Comparison of ENCODE assay signal across 18 cellular contexts in genomic region chr14:20692111-20692751, GRCh38. TPM values are rescaled to one million over a fixed set of nuclear protein-coding genes. Genes with fewer than 3 reads are reported as not detected.
"Had no signal": no experiment of that assay in that cellular context is flagged by ENCODE, and none has a peak within 500 bp of the region (broad histone marks: within the 10 kb centered on the region; RNA-seq: fewer than 3 reads in every experiment).

No MANE protein-coding gene starts in this region.

- H3K9me3 Mint-ChIP-seq: activated T-helper 1 cell treated with anti-CD3 and anti-CD28 coated beads, Interleukin-12 subunit alpha, Interleukin-12 subunit beta, Interleukin-2, Interleukin-4 antibody, amounts not matched to agents 30 ng/mL and 10 ng/mL and 1 ng/mL, durations not matched to agents 14 hours and 24 hours and 36 hours; endodermal cell; natural killer cell treated with Interleukin-12 subunit alpha and Interleukin-12 subunit beta and Interleukin-15 and Interleukin-18, amount 100 ng/mL, for 72 hours; stimulated activated naive B cell treated with anti-CD40 and anti-IgM and Interleukin-4, amounts not matched to agents 10 μg/mL and 1 μg/mL and 100 μg/mL, for 72 hours; T-helper 2 cell treated with Interferon-gamma antibody and Interleukin-4, amounts not matched to agents 5 μg/mL and 100 μg/mL, for 36 hours had no signal

- H3K4me3 ChIP-seq: hepatocyte, left ventricle myocardium inferior, thyroid gland, uterus had no signal

- H3K27me3 Mint-ChIP-seq: stimulated activated naive B cell treated with anti-CD40 and anti-IgM and Interleukin-4, amounts not matched to agents 10 μg/mL and 1 μg/mL and 100 μg/mL, for 72 hours had no signal

- ATAC-seq: stimulated activated naive B cell treated with anti-CD40 and anti-IgM and Interleukin-4, amounts not matched to agents 10 μg/mL and 1 μg/mL and 100 μg/mL, for 72 hours had no signal

- H3K4me3 Mint-ChIP-seq: activated T-helper 1 cell treated with anti-CD3 and anti-CD28 coated beads, Interleukin-12 subunit alpha, Interleukin-12 subunit beta, Interleukin-2, Interleukin-4 antibody, amounts not matched to agents 30 ng/mL and 10 ng/mL and 1 ng/mL, durations not matched to agents 14 hours and 24 hours and 36 hours; endodermal cell; natural killer cell treated with Interleukin-12 subunit alpha and Interleukin-12 subunit beta and Interleukin-15 and Interleukin-18, amount 100 ng/mL, for 72 hours; stimulated activated naive B cell treated with anti-CD40 and anti-IgM and Interleukin-4, amounts not matched to agents 10 μg/mL and 1 μg/mL and 100 μg/mL, for 72 hours; T-helper 2 cell treated with Interferon-gamma antibody and Interleukin-4, amounts not matched to agents 5 μg/mL and 100 μg/mL, for 36 hours had no signal

- H3K27ac Mint-ChIP-seq: activated T-helper 1 cell treated with anti-CD3 and anti-CD28 coated beads, Interleukin-12 subunit alpha, Interleukin-12 subunit beta, Interleukin-2, Interleukin-4 antibody, amounts not matched to agents 30 ng/mL and 10 ng/mL and 1 ng/mL, durations not matched to agents 14 hours and 24 hours and 36 hours; endodermal cell; natural killer cell treated with Interleukin-12 subunit alpha and Interleukin-12 subunit beta and Interleukin-15 and Interleukin-18, amount 100 ng/mL, for 72 hours; stimulated activated naive B cell treated with anti-CD40 and anti-IgM and Interleukin-4, amounts not matched to agents 10 μg/mL and 1 μg/mL and 100 μg/mL, for 72 hours; T-helper 2 cell treated with Interferon-gamma antibody and Interleukin-4, amounts not matched to agents 5 μg/mL and 100 μg/mL, for 36 hours had no signal

- H3K27ac ChIP-seq: hepatocyte, left ventricle myocardium inferior, thyroid gland, uterus had no signal

- H3K27me3 ChIP-seq: dorsolateral prefrontal cortex, hepatocyte, thyroid gland, uterus had no signal

- H3K9me3 ChIP-seq: left ventricle myocardium inferior, thyroid gland, uterus had no signal

- H3K4me1 ChIP-seq: uterus had no signal

- DNase-seq: activated CD4-positive, alpha-beta T cell treated with anti-CD3 and anti-CD28 coated beads, Interleukin-2, amount 50 U/mL, for 4 hours; activated CD8-positive, alpha-beta memory T cell treated with anti-CD3 and anti-CD28 coated beads, Interleukin-2, amount 50 U/mL, for 4 hours; activated naive CD4-positive, alpha-beta T cell treated with Interleukin-2 at 50 U/mL for 16 hours; dorsolateral prefrontal cortex; endodermal cell; left ventricle myocardium inferior; posterior cingulate gyrus; stimulated activated CD4-positive, alpha-beta T cell treated with anti-CD3 and anti-CD28 coated beads, Interleukin-2, amount 100 ng/mL, for 48 hours; stimulated activated naive B cell treated with anti-CD40 and anti-IgM and Interleukin-4, amounts not matched to agents 10 μg/mL and 1 μg/mL and 100 μg/mL, for 72 hours; thyroid gland; uterus had no signal

- H3K36me3 ChIP-seq: left ventricle myocardium inferior, thyroid gland, uterus had no signal

- H3K36me3 Mint-ChIP-seq: natural killer cell treated with Interleukin-12 subunit alpha and Interleukin-12 subunit beta and Interleukin-15 and Interleukin-18, amount 100 ng/mL, for 72 hours; stimulated activated naive B cell treated with anti-CD40 and anti-IgM and Interleukin-4, amounts not matched to agents 10 μg/mL and 1 μg/mL and 100 μg/mL, for 72 hours had no signal

RNA-seq across cellular contexts. Expression of gene OR6S1, which starts 50.7 kb away (rescaled TPM):
- total RNA-seq: activated T-helper 1 cell treated with anti-CD3 and anti-CD28 coated beads, Interleukin-12 subunit alpha, Interleukin-12 subunit beta, Interleukin-2, Interleukin-4 antibody, amounts not matched to agents 30 ng/mL and 10 ng/mL and 1 ng/mL, durations not matched to agents 14 hours and 24 hours and 36 hours; astrocyte; dorsolateral prefrontal cortex; endodermal cell; epithelial cell of proximal tubule; hepatocyte; left ventricle myocardium inferior; natural killer cell treated with Interleukin-12 subunit alpha and Interleukin-12 subunit beta and Interleukin-15 and Interleukin-18, amount 100 ng/mL, for 72 hours; thyroid gland; uterus had no signal
- polyA plus RNA-seq: hepatocyte, keratinocyte had no signal

RNA-seq across cellular contexts. Expression of gene EDDM3A, which starts 53.5 kb away (rescaled TPM):
- total RNA-seq: activated T-helper 1 cell treated with anti-CD3 and anti-CD28 coated beads, Interleukin-12 subunit alpha, Interleukin-12 subunit beta, Interleukin-2, Interleukin-4 antibody, amounts not matched to agents 30 ng/mL and 10 ng/mL and 1 ng/mL, durations not matched to agents 14 hours and 24 hours and 36 hours; astrocyte; dorsolateral prefrontal cortex; endodermal cell; epithelial cell of proximal tubule; hepatocyte; left ventricle myocardium inferior; natural killer cell treated with Interleukin-12 subunit alpha and Interleukin-12 subunit beta and Interleukin-15 and Interleukin-18, amount 100 ng/mL, for 72 hours; thyroid gland; uterus had no signal
- polyA plus RNA-seq: hepatocyte, keratinocyte had no signal
